Comparison of ENCODE assay signal across 8 cellular contexts in the genomic region with DNA sequence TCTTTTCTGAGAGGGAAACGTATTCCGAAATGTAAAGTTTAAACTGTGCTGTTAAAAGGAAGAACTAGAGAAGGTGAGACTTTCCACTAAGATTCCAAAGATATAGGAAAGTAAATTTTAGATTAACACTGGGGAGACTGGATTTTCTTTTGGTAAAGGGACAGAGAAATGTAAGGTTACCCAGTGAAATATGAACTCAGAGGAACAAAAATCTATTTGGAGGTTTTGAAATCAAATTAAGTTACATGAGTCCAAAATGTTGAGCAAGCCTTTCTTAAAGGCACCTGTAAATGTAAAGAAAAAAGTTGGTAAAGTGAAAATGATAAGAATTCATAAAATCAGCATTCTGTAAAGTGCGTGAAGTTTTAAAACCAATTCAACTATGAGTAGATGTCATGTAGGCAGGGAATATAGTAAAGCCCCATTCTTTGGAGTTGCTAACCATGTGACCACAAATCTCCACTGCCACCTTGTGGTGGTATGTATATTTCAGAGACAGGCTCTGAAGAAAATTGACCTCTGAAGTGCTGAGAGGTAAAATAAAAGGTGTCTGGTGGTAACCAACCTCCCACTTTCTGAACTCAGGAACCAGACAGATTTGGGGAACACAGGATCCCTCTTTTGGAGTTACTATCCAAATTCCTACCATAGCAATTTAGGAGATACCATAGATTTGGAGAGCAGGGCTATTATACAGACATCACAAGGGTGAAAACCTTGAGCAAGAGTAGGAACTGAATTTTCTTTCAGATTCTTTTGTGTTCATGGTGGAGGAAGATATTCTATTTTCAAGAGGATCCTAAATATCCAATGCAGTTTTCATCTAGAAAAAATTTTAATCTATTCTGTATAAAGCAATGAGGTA.
DNase-seq lines count a peak whose midpoint lies in the region; ATAC-seq and TF ChIP-seq lines count a peak whose summit lies in the region.

No MANE protein-coding gene starts in this region.

- DNase-seq in COR-L47 (lab: John Stamatoyannopoulos, UW) (peak; percentile 43), NCI-H748 treated with DMSO at 0.1 percent for 48 hours (lab: John Stamatoyannopoulos, UW) (peak; percentile 70), breast epithelium (ENCODE audit: low spot score in 2 of 2) (no peak), left colon (no peak), vagina (ENCODE audit: extremely low spot score in 2 of 2) (no peak)

- no peaks in the 10 kb centered on the region for H3K4me1 ChIP-seq in breast epithelium
- no peaks in the 10 kb centered on the region for H3K4me1 ChIP-seq in vagina

- H3K36me3 ChIP-seq in breast epithelium = no peaks in the 10 kb centered on the region
- no peaks in the 10 kb centered on the region for H3K36me3 ChIP-seq in vagina

- H3K4me3 ChIP-seq in breast epithelium = no peak overlapping the region
- no peak overlapping the region for H3K4me3 ChIP-seq in vagina

- no peak for TF ChIP-seq POLR2A in breast epithelium (IDR thresholded peaks at IDR 0.05)
- TF ChIP-seq POLR2A in vagina (IDR thresholded peaks at IDR 0.05) = no peak

- H3K9me3 ChIP-seq in breast epithelium (peaks cover 0 to 6% of the 10 kb centered on the region in 2 donors), vagina (no peaks in the 10 kb centered on the region)

- H3K27ac ChIP-seq in breast epithelium (no peak overlapping the region), vagina (no peak overlapping the region)

- ATAC-seq in GM19043 (IDR thresholded peaks at IDR 0.05; ENCODE audit: low read depth, unreplicated experiment) = peak; percentile 77
- peak; percentile 71 for ATAC-seq in HG03520 (IDR thresholded peaks at IDR 0.05; ENCODE audit: unreplicated experiment)
- ATAC-seq in left colon = peak; percentile 62
- ATAC-seq in HG03457 (IDR thresholded peaks at IDR 0.05; ENCODE audit: unreplicated experiment) = no peak

- H3K27me3 ChIP-seq in breast epithelium (no peaks in the 10 kb centered on the region), vagina (no peaks in the 10 kb centered on the region)

- intact Hi-C loops in breast epithelium (cut with DNase I; ENCODE audit: low total_unique reads) = no loop called here
- intact Hi-C loops in left colon (cut with DNase I, micrococcal nuclease) = loop anchor here in 1 of 2 donors (5.0 kb wide), 1 partner anchor 218 kb away; no protein-coding TSS in a partner anchor
- intact Hi-C loops in vagina (cut with DNase I) = loop anchor here (10.0 kb wide), 1 partner anchor 210 kb away; the partner anchor contains the start of gene ROBO2

- TF ChIP-seq CTCF in breast epithelium (IDR thresholded peaks at IDR 0.05) (peak in 2 of 3 donors; percentile 52 to 60), vagina (IDR thresholded peaks at IDR 0.05) (peak; percentile 38 to 62 (median 56))

Comparison
In these comparisons a context has a peak if more than half of its experiments do, and no peak if none do; other contexts are left out.
1. DNase-seq: peak in COR-L47 (single experiment) and NCI-H748 treated with DMSO at 0.1 percent for 48 hours (single experiment); none in breast epithelium (0 of 2), left colon (0 of 2) and vagina (0 of 2).